8 cellular contexts compared by ENCODE assay signal in the genomic region with DNA sequence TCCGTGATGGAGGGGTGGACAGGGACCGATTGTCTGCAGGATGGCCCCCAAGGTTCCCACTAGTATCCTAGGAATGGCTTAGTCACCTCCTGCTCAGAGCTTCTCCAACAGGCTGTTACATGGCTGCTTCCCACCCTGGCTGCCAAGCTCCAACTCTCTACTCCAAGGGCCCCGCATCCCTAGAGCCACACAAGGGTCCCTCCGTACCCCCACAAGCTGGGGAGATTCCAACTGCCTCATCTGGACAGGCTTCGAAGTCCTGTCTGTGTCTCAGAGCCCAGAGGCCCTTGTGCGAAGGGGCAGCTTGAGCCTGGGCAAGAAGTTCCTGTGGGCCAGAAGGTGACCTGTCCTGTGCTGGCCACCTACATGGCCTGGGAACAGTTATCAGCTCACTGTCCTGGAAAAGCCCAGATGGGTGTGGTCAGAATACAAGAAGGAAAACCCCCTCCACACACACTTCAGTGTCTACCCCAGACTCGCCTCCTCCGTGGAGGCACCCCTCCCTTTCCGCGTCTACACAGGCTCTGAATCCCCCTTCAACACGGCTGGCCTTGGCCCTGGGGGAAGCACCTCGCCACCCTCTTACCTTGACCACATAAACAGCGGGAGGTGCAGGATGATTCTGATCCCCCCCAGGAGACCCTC. TPM values are rescaled to one million over a fixed set of nuclear protein-coding genes. Genes with fewer than 3 reads are reported as not detected.
DNase-seq lines count a peak whose midpoint lies in the region; ATAC-seq, FAIRE-seq and TF ChIP-seq lines count a peak whose summit lies in the region.

No MANE protein-coding gene starts in this region.

- H3K9me3 ChIP-seq in CD8-positive, alpha-beta memory T cell (ENCODE audit: low read length) = no peaks in the 10 kb centered on the region
- H3K9me3 ChIP-seq in K562 (replicated peaks; ENCODE audit: control insufficient read depth, insufficient read depth, low read depth, low read length) = no peaks in the 10 kb centered on the region
- no peaks in the 10 kb centered on the region for H3K9me3 ChIP-seq in lower lobe of right lung
- H3K9me3 ChIP-seq in upper lobe of left lung = no peaks in the 10 kb centered on the region

- TF ChIP-seq RAD21 in K562 (CRISPR knock-in tag; conservative IDR thresholded peaks at IDR 0.05 in 1 of 2, IDR thresholded peaks at IDR 0.05 in 1 of 2) = no peak

- peaks cover 40 to 62% (median 51%) of the 10 kb centered on the region in 3 donors for H3K4me1 Mint-ChIP-seq in CD8-positive, alpha-beta memory T cell

- BruUV-seq in K562 (replicated peaks; lab: Mats Ljungman, UMichigan) = TSS peak; percentile 41

- peak overlapping the region in 5 of 8 donors; percentile 52 to 91 (median 72) for H3K27ac Mint-ChIP-seq in CD8-positive, alpha-beta memory T cell

- no peak for TF ChIP-seq EP300 in K562 (IDR thresholded peaks at IDR 0.05; ENCODE audit: low read length)
- TF ChIP-seq EP300 in upper lobe of left lung (IDR thresholded peaks at IDR 0.05) = no peak

- intact Hi-C loops in K562 (cut with micrococcal nuclease) = no loop called here
- intact Hi-C loops in lower lobe of right lung (cut with DNase I) = no loop called here

- POLR2A ChIA-PET in CD8-positive, alpha-beta memory T cell (lab: Charles Lee) = no interaction called here
- POLR2A ChIA-PET in K562 (lab: Yijun Ruan, JAX) = interaction anchor here (0.5 to 4.4 kb wide), 3 partner anchors 10 to 254 kb away, joined by 3 to 23 read pairs (median 7); no protein-coding TSS in a partner anchor

- H4K20me1 ChIP-seq in K562 (replicated peaks; ENCODE audit: control insufficient read depth, insufficient read depth, low read length) = no peaks in the 10 kb centered on the region

- H3K27me3 ChIP-seq in CD8-positive, alpha-beta memory T cell (ENCODE audit: insufficient read depth, low read length, poor library complexity, severe bottlenecking) = no peaks in the 10 kb centered on the region
- H3K27me3 ChIP-seq in K562 (ENCODE audit: control insufficient read depth in 2 of 2, insufficient read depth in 2 of 2, low read length in 2 of 2) (no peaks in the 10 kb centered on the region), lower lobe of right lung (ENCODE audit: low read depth) (no peaks in the 10 kb centered on the region), upper lobe of left lung (no peaks in the 10 kb centered on the region)

- CTCF ChIA-PET in CD8-positive, alpha-beta memory T cell (lab: Charles Lee) = interaction anchor here (6.7 kb wide), 1 partner anchor 119 kb away, joined by 69 read pairs; no protein-coding TSS in a partner anchor
- CTCF ChIA-PET in K562 (lab: Yijun Ruan, JAX; ENCODE audit: low intra/inter-chr PET ratio) = interaction anchor here (1.0 kb wide), 1 partner anchor 118 kb away, joined by 3 read pairs; no protein-coding TSS in a partner anchor

- peaks cover 50% of the 10 kb centered on the region for H3K4me1 ChIP-seq in CD8-positive, alpha-beta memory T cell (ENCODE audit: insufficient read depth, low read length)
- peaks cover 15 to 37% of the 10 kb centered on the region in 2 experiments for H3K4me1 ChIP-seq in K562 (replicated peaks in 1 of 2; ENCODE audit: control insufficient read depth in 2 of 2, insufficient read depth in 2 of 2, low read length in 2 of 2)
- H3K4me1 ChIP-seq in lower lobe of right lung = peaks cover 24% of the 10 kb centered on the region
- H3K4me1 ChIP-seq in upper lobe of left lung = peaks cover 21 to 41% (median 23%) of the 10 kb centered on the region in 4 donors

- in situ Hi-C loops in K562 (cut with MboI) = no loop called here

- H3K79me2 ChIP-seq in K562 (ENCODE audit: control insufficient read depth, insufficient read depth, low read length) = peaks cover 6% of the 10 kb centered on the region

- TF ChIP-seq POLR2A in K562 (conservative IDR thresholded peaks at IDR 0.05) = no peak
- no peak for TF ChIP-seq POLR2A in upper lobe of left lung (IDR thresholded peaks at IDR 0.05)

- H3K27ac ChIP-seq in CD8-positive, alpha-beta memory T cell (ENCODE audit: low read depth, low read length) = peak overlapping the region; percentile 73
- H3K27ac ChIP-seq in K562 (ENCODE audit: extremely low read depth, low read depth, low read length) (0 out of 3 replicates have a peak overlapping the region, but pooled peaks have one; percentile 57), lower lobe of right lung (peak overlapping the region; percentile 88), upper lobe of left lung (peak overlapping the region; percentile 80 to 94 (median 89))

- H3K27me3 Mint-ChIP-seq in CD8-positive, alpha-beta memory T cell = no peaks in the 10 kb centered on the region

- peak overlapping the region; percentile 95 for H3K4me3 ChIP-seq in CD8-positive, alpha-beta memory T cell (ENCODE audit: low read length)
- H3K4me3 ChIP-seq in K562 = peak overlapping the region; percentile 61
- H3K4me3 ChIP-seq in lower lobe of right lung = peak overlapping the region; percentile 87
- H3K4me3 ChIP-seq in upper lobe of left lung = peak overlapping the region; percentile 74 to 85 (median 82)

- no peaks in the 10 kb centered on the region for H3K36me3 ChIP-seq in CD8-positive, alpha-beta memory T cell (ENCODE audit: insufficient read depth, low read length)
- H3K36me3 ChIP-seq in K562 (ENCODE audit: control insufficient read depth, insufficient read depth, low read length) = no peaks in the 10 kb centered on the region; the same call in 2 of the 3 replicates
- no peaks in the 10 kb centered on the region for H3K36me3 ChIP-seq in lower lobe of right lung
- H3K36me3 ChIP-seq in upper lobe of left lung = peaks cover 0 to 8% (median 0%) of the 10 kb centered on the region in 4 donors

- peak overlapping the region; percentile 52 to 96; a peak in 3 of 4 replicates for H3K9ac ChIP-seq in K562 (ENCODE audit: insufficient read depth in 1 of 2, low read depth in 2 of 2, low read length in 2 of 2)

- TF ChIP-seq CTCF in K562 (IDR thresholded peaks at IDR 0.05 in 2 of 3, conservative IDR thresholded peaks at IDR 0.05 in 1 of 3; ENCODE audit: insufficient read depth in 2 of 3, low read depth in 1 of 3, low read length in 3 of 3) (no peak), lower lobe of right lung (IDR thresholded peaks at IDR 0.05) (no peak), upper lobe of left lung (IDR thresholded peaks at IDR 0.05) (no peak)

- FAIRE-seq in K562 (lab: Jason Lieb, UNC) = peak; percentile 6

- DNase-seq in CD8-positive, alpha-beta memory T cell = no peak
- peak; percentile 1 for DNase-seq in HT-29 (ENCODE audit: low spot score)
- DNase-seq in K562 (ENCODE audit: extremely low read depth in 1 of 4, low spot score in 3 of 4) = peak in 1 of 4 experiments; percentile 47
- DNase-seq in lower lobe of right lung = peak; percentile 41
- no peak for DNase-seq in upper lobe of left lung
- DNase-seq in DMS153 treated with DMSO at 0.1 percent for 48 hours (lab: John Stamatoyannopoulos, UW; ENCODE audit: unreplicated experiment) = no peak
- no peak for DNase-seq in activated naive CD4-positive, alpha-beta T cell treated with Interleukin-2 at 50 U/mL for 16 hours

- WGBS in K562 (ENCODE audit: insufficient coverage, low coverage, missing lambda C conversion rate) = 34% methylated on average over 13 of the region's 13 CpGs
- 33 to 39% methylated on average over 7 to 13 of the region's 13 CpGs for WGBS in upper lobe of left lung, 2 donors

- H3K9me3 Mint-ChIP-seq in CD8-positive, alpha-beta memory T cell = no peaks in the 10 kb centered on the region

- H3K4me2 ChIP-seq in K562 (ENCODE audit: insufficient read depth, low read length) = peak overlapping the region; percentile 96

- ATAC-seq in K562 = peak; percentile 5
- ATAC-seq in lower lobe of right lung = peak in 1 of 2 donors; percentile 13
- ATAC-seq in upper lobe of left lung (ENCODE audit: low FRiP score in 2 of 2) = peak in 1 of 2 donors; percentile 2
- no peak for ATAC-seq in GM19328 (IDR thresholded peaks at IDR 0.05; ENCODE audit: unreplicated experiment)

- H3K9me1 ChIP-seq in K562 (ENCODE audit: control insufficient read depth, insufficient read depth, low read length) = no peaks in the 10 kb centered on the region

- H3K36me3 Mint-ChIP-seq in CD8-positive, alpha-beta memory T cell = peaks cover 0 to 14% (median 1%) of the 10 kb centered on the region in 3 donors

- peak overlapping the region; percentile 100 for H2AFZ ChIP-seq in K562 (ENCODE audit: low read depth, low read length)

- peak overlapping the region; percentile 83 to 96 (median 88) for H3K4me3 Mint-ChIP-seq in CD8-positive, alpha-beta memory T cell

TF ChIP-seq in K562, 482 proteins besides CTCF, POLR2A, EP300 and RAD21 (continues in another document):
- TF ChIP-seq, protein P1, sequence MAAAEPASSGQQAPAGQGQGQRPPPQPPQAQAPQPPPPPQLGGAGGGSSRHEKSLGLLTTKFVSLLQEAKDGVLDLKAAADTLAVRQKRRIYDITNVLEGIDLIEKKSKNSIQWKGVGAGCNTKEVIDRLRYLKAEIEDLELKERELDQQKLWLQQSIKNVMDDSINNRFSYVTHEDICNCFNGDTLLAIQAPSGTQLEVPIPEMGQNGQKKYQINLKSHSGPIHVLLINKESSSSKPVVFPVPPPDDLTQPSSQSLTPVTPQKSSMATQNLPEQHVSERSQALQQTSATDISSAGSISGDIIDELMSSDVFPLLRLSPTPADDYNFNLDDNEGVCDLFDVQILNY (CRISPR knock-in tag; IDR thresholded peaks at IDR 0.05) = no peak
- TF ChIP-seq ZSCAN29 (IDR thresholded peaks at IDR 0.05) (peak; percentile 98), ZBTB8A (IDR thresholded peaks at IDR 0.05; ENCODE audit: partially characterized antibody) (no peak)

RNA-seq across cellular contexts. Expression of gene MEAK7, which starts 0.6 kb away (rescaled TPM):
- total RNA-seq in CD8-positive, alpha-beta memory T cell = 1 to 10 TPM; 6.7 to 7.7 TPM
- 7.8 TPM for polyA plus RNA-seq in CD8-positive, alpha-beta memory T cell
- total RNA-seq in HT-29 (2014; rRNA removed; shearing (Covaris generic)) = 7.4 and 11.3 TPM in 2 replicates
- 28.0 and 31.3 TPM in 2 replicates for total RNA-seq in K562 (2011; cell fraction: chromatin; rRNA removed; ENCODE audit: low replicate concordance)
- 15.3 and 17.1 TPM in 2 replicates for total RNA-seq in K562 (2011; cell fraction: nucleolus; rRNA removed)
- 20.8 and 27.1 TPM in 2 replicates for total RNA-seq in K562 (2011; cell fraction: nucleoplasm; rRNA removed)
- total RNA-seq in K562 (2014; rRNA removed) = 6.1 and 7.8 TPM in 2 replicates
- 5.2 and 5.6 TPM in 2 replicates for total RNA-seq in K562 (2014; rRNA removed; fragmentation: Illumina TruSeq; extraction: Trizol)
- 6.5 and 6.6 TPM in 2 replicates for total RNA-seq in K562 (2015; rRNA removed; fragmentation: Illumina TruSeq; extraction: Trizol)
- 9.8 and 10.0 TPM in 2 replicates for total RNA-seq in K562 (2021)
- polyA plus RNA-seq in K562 (2011; rRNA removed) = 13.2 and 14.5 TPM in 2 replicates
- 10.5 and 17.4 TPM in 2 replicates for polyA plus RNA-seq in K562 (2011; cell fraction: cytosol; rRNA removed)
- 10.3 and 11.5 TPM in 2 replicates for polyA plus RNA-seq in K562 (2011; cell fraction: nucleus; rRNA removed)
- polyA plus RNA-seq in K562 (2012) = 7.7 and 9.3 TPM in 2 replicates
- 8.7 and 8.8 TPM in 2 replicates for polyA plus RNA-seq in K562 (2014; fragmentation: Illumina TruSeq; extraction: Trizol)
- 1 to 10 TPM; 1.4 to 1.8 TPM for polyA plus RNA-seq in K562 (2014; fragmentation: Nextera tagmentation; extraction: Ambion mirVana)
- polyA plus RNA-seq in K562 (2014; rRNA removed) = 6.2 and 6.3 TPM in 2 replicates
- 14.5 and 17.2 TPM in 2 replicates for polyA minus RNA-seq in K562 (2011; rRNA and poly(A)+ RNA removed)
- polyA minus RNA-seq in K562 (2011; cell fraction: cytosol; rRNA and poly(A)+ RNA removed) = 9.0 and 11.2 TPM in 2 replicates
- 7.8 and 14.0 TPM in 2 replicates for polyA minus RNA-seq in K562 (2011; cell fraction: nucleus; rRNA and poly(A)+ RNA removed)
- 13.0 TPM for total RNA-seq in lower lobe of right lung
- total RNA-seq in upper lobe of left lung = 10 to 100 TPM in 5 of 6 donors, 1 to 10 TPM in 1; 8.5 to 32.8 (median 12.2) TPM

Comparison
In these comparisons a context has a peak if more than half of its experiments do, and no peak if none do; other contexts are left out.
1. DNase-seq: peak in HT-29 (single experiment) and lower lobe of right lung (single experiment); none in CD8-positive, alpha-beta memory T cell (0 of 5), upper lobe of left lung (0 of 2), DMS153 treated with DMSO at 0.1 percent for 48 hours (single experiment) and activated naive CD4-positive, alpha-beta T cell treated with Interleukin-2 at 50 U/mL for 16 hours (single experiment).
2. Peak in every context shown above with its lines, with median percentiles within 50 percentile points of each other: H3K27ac ChIP-seq and H3K4me3 ChIP-seq.